ENCODE assay signal across 10 cellular contexts in genomic region chr22:40265783-40266182, GRCh38.
DNase-seq lines count a peak whose midpoint lies in the region; ATAC-seq and TF ChIP-seq lines count a peak whose summit lies in the region.
"Had no signal": no experiment of that assay in that cellular context is flagged by ENCODE, and none has a peak within 500 bp of the region (broad histone marks: within the 10 kb centered on the region; RNA-seq: fewer than 3 reads in every experiment).

No MANE protein-coding gene starts in this region.

- no peak overlapping the region for H3K4me3 ChIP-seq in gastroesophageal sphincter

- TF ChIP-seq EP300 in gastroesophageal sphincter (IDR thresholded peaks at IDR 0.05), result no peak

- no peaks in the 10 kb centered on the region for H3K9me3 ChIP-seq in gastroesophageal sphincter

- TF ChIP-seq CTCF in natural killer cell (IDR thresholded peaks at IDR 0.05), result no peak
- no peak for TF ChIP-seq CTCF in gastroesophageal sphincter (IDR thresholded peaks at IDR 0.05)

- H3K36me3 Mint-ChIP-seq in activated naive CD8-positive, alpha-beta T cell, result peaks cover 34% of the 10 kb centered on the region
- peaks cover 20% of the 10 kb centered on the region for H3K36me3 Mint-ChIP-seq in natural killer cell

- no peaks in the 10 kb centered on the region for H3K27me3 ChIP-seq in gastroesophageal sphincter

- peaks cover 0 to 30% (median 0%) of the 10 kb centered on the region in 3 donors for H3K4me1 ChIP-seq in gastroesophageal sphincter

- ATAC-seq in natural killer cell, result no peak
- no peak for ATAC-seq in gastroesophageal sphincter
- ATAC-seq in HG03442 (IDR thresholded peaks at IDR 0.05; ENCODE audit: unreplicated experiment), result no peak

- no peak overlapping the region for H3K4me3 Mint-ChIP-seq in activated naive CD8-positive, alpha-beta T cell
- no peak overlapping the region for H3K4me3 Mint-ChIP-seq in natural killer cell

- H3K9me3 Mint-ChIP-seq in activated naive CD8-positive, alpha-beta T cell (ENCODE audit: low read depth), result peaks cover 8% of the 10 kb centered on the region
- no peaks in the 10 kb centered on the region for H3K9me3 Mint-ChIP-seq in natural killer cell

- H3K27me3 Mint-ChIP-seq in activated naive CD8-positive, alpha-beta T cell, result no peaks in the 10 kb centered on the region
- H3K27me3 Mint-ChIP-seq in natural killer cell (ENCODE audit: low read depth in 2 of 2), result no peaks in the 10 kb centered on the region

- intact Hi-C loops in natural killer cell (cut with micrococcal nuclease), result no loop called here

- WGBS in gastroesophageal sphincter (ENCODE audit: low coverage in 1 of 2), 2 donors, result 70% methylated on average over 4 of the region's 4 CpGs; no CpG with 5 or more reads in 1 of the 2 donors

- H3K36me3 ChIP-seq in gastroesophageal sphincter, result peaks cover 0 to 53% of the 10 kb centered on the region in 2 donors

- H3K27ac ChIP-seq in gastroesophageal sphincter, result no peak overlapping the region
- H3K27ac ChIP-seq: WERI-Rb-1 had no signal

- H3K27ac Mint-ChIP-seq in activated naive CD8-positive, alpha-beta T cell, result peak overlapping the region; percentile 87
- H3K27ac Mint-ChIP-seq in natural killer cell, result peak overlapping the region; percentile 30 to 77

- peak; percentile 5 for DNase-seq in SKM-1 treated with dmso at 0.1 percent for 144 hours (lab: John Stamatoyannopoulos, UW; ENCODE audit: unreplicated experiment)
- no peak for DNase-seq in SKM-1 (lab: John Stamatoyannopoulos, UW; ENCODE audit: unreplicated experiment)
- peak; percentile 49 for DNase-seq in KBM-7
- no peak for DNase-seq in natural killer cell
- no peak for DNase-seq in HCEC 1CT
- DNase-seq: OCI-M1, WERI-Rb-1 had no signal

- H3K4me1 Mint-ChIP-seq in activated naive CD8-positive, alpha-beta T cell (ENCODE audit: low read depth), result peaks cover 48% of the 10 kb centered on the region
- peaks cover 33 to 36% of the 10 kb centered on the region in 2 donors for H3K4me1 Mint-ChIP-seq in natural killer cell

- in situ Hi-C loops in KBM-7 (cut with MboI; ENCODE audit: low pct_unique_long_range_greater_than_20kb, low sequenced_read_pairs), result no loop called here

- TF ChIP-seq POLR2A in gastroesophageal sphincter (IDR thresholded peaks at IDR 0.05), result no peak

Comparison
In these comparisons a context has a peak if more than half of its experiments do, and no peak if none do; other contexts are left out.
1. DNase-seq: peak in SKM-1 treated with dmso at 0.1 percent for 144 hours (single experiment) and KBM-7 (single experiment); none in SKM-1 (single experiment), natural killer cell (single experiment) and HCEC 1CT (single experiment).